12 cellular contexts compared by ENCODE assay signal in the genomic region with DNA sequence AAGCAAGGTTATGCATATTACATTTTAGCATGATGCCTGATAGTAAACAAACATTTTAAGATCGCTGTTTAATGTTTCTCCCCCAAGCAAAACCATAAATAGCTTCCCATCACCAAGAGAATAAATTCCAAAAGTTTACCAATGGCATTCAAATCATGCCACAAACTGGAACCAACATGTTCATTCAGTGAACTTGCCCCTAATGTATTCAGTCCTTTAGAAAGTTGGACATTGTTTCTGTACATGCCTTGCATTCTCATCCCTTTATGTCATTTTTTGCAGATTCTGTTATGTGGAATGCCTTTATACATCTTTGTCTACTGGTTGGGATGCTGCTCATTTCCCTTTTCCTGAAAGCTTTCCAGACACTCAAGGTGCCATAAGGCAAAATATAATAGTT.
"Had no signal": no experiment of that assay in that cellular context is flagged by ENCODE, and none has a peak within 500 bp of the region (broad histone marks: within the 10 kb centered on the region; RNA-seq: fewer than 3 reads in every experiment).

No MANE protein-coding gene starts in this region.

- H3K9me3 ChIP-seq: uterus had no signal

- H3K27me3 ChIP-seq: uterus had no signal

- DNase-seq: activated CD4-positive, alpha-beta T cell treated with anti-CD3 and anti-CD28 coated beads for 4 hours; activated CD8-positive, alpha-beta T cell treated with anti-CD3 and anti-CD28 coated beads, Interleukin-2, amount 10 ng/mL, durations not matched to agents 7 days and 5 days; activated naive CD4-positive, alpha-beta T cell treated with anti-CD3 and anti-CD28 coated beads, Interleukin-2, amount 50 U/mL, for 16 hours; hypothalamus; left cardiac atrium; naive thymus-derived CD4-positive, alpha-beta T cell; T-helper 9 cell; uterus had no signal

- H3K36me3 ChIP-seq: uterus had no signal

- H3K4me3 ChIP-seq: lung, smooth muscle cell, uterus had no signal

- H3K27ac ChIP-seq: parathyroid adenoma, uterus, VCaP had no signal
